Comparison of ENCODE assay signal across 1 cellular context in genomic region chr1:112704908-112705627, GRCh38.
A peak's percentile ranks its signal among the peaks of the same experiment; 100 is the strongest.
TF ChIP-seq lines count a peak whose summit lies in the region.

No MANE protein-coding gene starts in this region.

TF ChIP-seq in K562, 482 proteins besides CTCF, POLR2A, EP300 and RAD21 (continued from another document and continues in another):
- TF ChIP-seq E2F6 (IDR thresholded peaks at IDR 0.05; ENCODE audit: borderline replicate concordance in 1 of 2, extremely low read depth in 1 of 2, insufficient read depth in 1 of 2, insufficient read length in 1 of 2, low read depth in 1 of 2, low read length in 1 of 2, poor library complexity in 1 of 2, severe bottlenecking in 1 of 2) (peak; percentile 94 to 98), HMBOX1 (IDR thresholded peaks at IDR 0.05) (peak; percentile 92), ZNF24 (IDR thresholded peaks at IDR 0.05) (no peak), NR2C1 (IDR thresholded peaks at IDR 0.05) (0 out of 2 replicates have a peak, but pooled peaks have one; percentile 17), NR2C1 (tag; IDR thresholded peaks at IDR 0.05) (peak; percentile 27; the same call in 1 of the 2 replicates), ZBTB34 (CRISPR knock-in tag; IDR thresholded peaks at IDR 0.05) (no peak), XRCC3 (IDR thresholded peaks at IDR 0.05) (no peak), MXI1 (IDR thresholded peaks at IDR 0.05; ENCODE audit: low read depth, low read length) (peak; percentile 15; the same call in 1 of the 2 replicates), ZNF274 (IDR thresholded peaks at IDR 0.05; ENCODE audit: borderline replicate concordance, low read depth, low read length) (no peak), MCM3 (IDR thresholded peaks at IDR 0.05) (no peak), NR2C2 (CRISPR knock-in tag; IDR thresholded peaks at IDR 0.05) (no peak), NR2C2 (tag; IDR thresholded peaks at IDR 0.05) (peak; percentile 68; the same call in 1 of the 2 replicates), ZNF740 (CRISPR knock-in tag; IDR thresholded peaks at IDR 0.05) (peak; percentile 59; the same call in 1 of the 2 replicates), ZNF740 (tag; IDR thresholded peaks at IDR 0.05) (peak in 1 of 2 experiments; percentile 12; a peak in 1 of 4 replicates), HDGF (IDR thresholded peaks at IDR 0.05) (peak; percentile 68), ZNF780A (CRISPR knock-in tag; IDR thresholded peaks at IDR 0.05) (no peak), MCM7 (IDR thresholded peaks at IDR 0.05) (no peak), ZNF512 (tag; IDR thresholded peaks at IDR 0.05) (no peak), ZBTB7A (IDR thresholded peaks at IDR 0.05; ENCODE audit: borderline replicate concordance, control insufficient read depth, low read depth, low read length) (peak; percentile 78; the same call in 1 of the 2 replicates), SP1 (CRISPR knock-in tag; IDR thresholded peaks at IDR 0.05) (peak; percentile 80), DIDO1 (tag; IDR thresholded peaks at IDR 0.05; ENCODE audit: low read depth) (no peak), TAF9B (IDR thresholded peaks at IDR 0.05; ENCODE audit: partially characterized antibody) (no peak), SFPQ (IDR thresholded peaks at IDR 0.05; ENCODE audit: low read depth, low read length) (no peak), MNT (conservative IDR thresholded peaks at IDR 0.05) (peak in 1 of 2 experiments; percentile 78; a peak in 2 of 4 replicates), ZEB2 (IDR thresholded peaks at IDR 0.05) (peak; percentile 78; the same call in 1 of the 2 replicates), HIVEP1 (CRISPR knock-in tag; IDR thresholded peaks at IDR 0.05) (no peak), TBL1XR1 (IDR thresholded peaks at IDR 0.05; ENCODE audit: low read length in 2 of 2) (peak in 1 of 2 experiments; percentile 59; a peak in 1 of 4 replicates), SMC3 (conservative IDR thresholded peaks at IDR 0.05; ENCODE audit: insufficient read depth, low read depth, low read length) (peak; percentile 19; the same call in 1 of the 2 replicates), CREM (IDR thresholded peaks at IDR 0.05; ENCODE audit: low read depth) (peak; percentile 78), HNRNPH1 (optimal IDR thresholded peaks at IDR 0.05; ENCODE audit: low read depth, low read length) (no peak), KHSRP (IDR thresholded peaks at IDR 0.05) (no peak), NUFIP1 (IDR thresholded peaks at IDR 0.05; ENCODE audit: partially characterized antibody) (no peak), RERE (CRISPR knock-in tag; IDR thresholded peaks at IDR 0.05; ENCODE audit: borderline replicate concordance) (no peak), RCOR1 (IDR thresholded peaks at IDR 0.05; ENCODE audit: borderline replicate concordance in 1 of 2, low read depth in 2 of 2, low read length in 2 of 2) (peak in 1 of 2 experiments; percentile 91; a peak in 2 of 4 replicates), MLLT1 (IDR thresholded peaks at IDR 0.05) (peak; percentile 85 to 91), PCBP1 (IDR thresholded peaks at IDR 0.05; ENCODE audit: low read depth, low read length, poor library complexity, severe bottlenecking) (no peak), HLTF (IDR thresholded peaks at IDR 0.05) (no peak), CBFA2T2 (conservative IDR thresholded peaks at IDR 0.05) (no peak), PRMT5 (CRISPR knock-in tag; IDR thresholded peaks at IDR 0.05) (no peak), ATF3 (IDR thresholded peaks at IDR 0.05) (peak; percentile 51), ATF3 (CRISPR knock-in tag; conservative IDR thresholded peaks at IDR 0.05) (0 out of 2 replicates have a peak, but pooled peaks have one; percentile 43), CSDE1 (IDR thresholded peaks at IDR 0.05) (no peak), EP400 (IDR thresholded peaks at IDR 0.05) (peak; percentile 58), TOE1 (IDR thresholded peaks at IDR 0.05; ENCODE audit: borderline replicate concordance) (peak; percentile 61; the same call in 1 of the 2 replicates), TOE1 (CRISPR knock-in tag; IDR thresholded peaks at IDR 0.05; ENCODE audit: borderline replicate concordance, low read depth) (no peak), MYBL2 (IDR thresholded peaks at IDR 0.05; ENCODE audit: low read depth) (no peak), MYBL2 (CRISPR knock-in tag; IDR thresholded peaks at IDR 0.05; ENCODE audit: borderline replicate concordance) (no peak)
